ENCODE assay signal across 1 cellular context in the genomic region with DNA sequence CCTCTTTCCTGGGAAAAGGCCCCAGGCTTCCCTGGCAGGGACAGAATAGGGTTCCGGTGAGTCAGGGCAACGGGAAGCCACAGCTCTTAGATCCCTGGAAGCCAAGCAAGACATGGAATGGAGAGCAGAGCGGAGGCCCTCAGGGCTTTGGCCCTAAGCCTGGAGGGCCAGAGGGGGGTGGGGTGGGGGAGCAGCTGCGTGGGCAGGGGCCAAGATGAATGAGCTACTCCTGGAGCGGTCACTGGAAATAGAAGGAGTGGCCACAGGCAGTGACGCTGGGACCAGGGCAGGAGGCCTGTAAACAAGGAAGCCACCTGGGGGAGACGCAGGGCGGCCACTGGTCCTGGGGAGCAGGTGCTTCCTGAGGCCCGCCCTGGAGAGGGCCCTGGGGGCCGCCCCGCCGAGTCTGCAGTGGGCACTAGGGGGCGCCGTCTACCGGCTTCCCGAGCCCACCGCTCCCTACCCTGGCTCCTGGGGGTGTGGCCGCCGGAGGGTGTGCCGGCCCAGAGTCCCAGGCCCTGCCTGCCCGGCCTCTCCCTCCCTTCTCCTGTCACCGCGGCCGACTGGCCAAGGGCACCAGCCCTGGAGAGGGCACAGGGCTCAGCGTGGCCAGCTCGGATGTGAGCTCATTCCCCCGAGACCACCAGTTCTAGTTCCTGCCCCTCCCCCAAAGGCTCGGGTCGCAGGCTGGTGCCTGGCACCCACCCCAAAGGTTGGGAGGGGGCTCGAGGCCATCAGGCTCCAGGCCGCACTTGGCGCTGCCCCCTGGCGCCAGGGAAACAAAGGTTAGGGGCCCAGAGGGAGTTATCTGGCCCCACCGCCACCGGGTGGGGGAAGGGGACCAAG.
A peak's percentile ranks its signal among the peaks of the same experiment; 100 is the strongest.
TF ChIP-seq lines count a peak whose summit lies in the region.

No MANE protein-coding gene starts in this region.

TF ChIP-seq in HEK293, 187 proteins besides CTCF, POLR2A, EP300 and RAD21 (continued from another document):
- TF ChIP-seq, protein P1, sequence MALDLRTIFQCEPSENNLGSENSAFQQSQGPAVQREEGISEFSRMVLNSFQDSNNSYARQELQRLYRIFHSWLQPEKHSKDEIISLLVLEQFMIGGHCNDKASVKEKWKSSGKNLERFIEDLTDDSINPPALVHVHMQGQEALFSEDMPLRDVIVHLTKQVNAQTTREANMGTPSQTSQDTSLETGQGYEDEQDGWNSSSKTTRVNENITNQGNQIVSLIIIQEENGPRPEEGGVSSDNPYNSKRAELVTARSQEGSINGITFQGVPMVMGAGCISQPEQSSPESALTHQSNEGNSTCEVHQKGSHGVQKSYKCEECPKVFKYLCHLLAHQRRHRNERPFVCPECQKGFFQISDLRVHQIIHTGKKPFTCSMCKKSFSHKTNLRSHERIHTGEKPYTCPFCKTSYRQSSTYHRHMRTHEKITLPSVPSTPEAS (tag by site-specific recombination; IDR thresholded peaks at IDR 0.05) = no peak
- no peak for TF ChIP-seq ZNF626 (tag by site-specific recombination; IDR thresholded peaks at IDR 0.05)
- TF ChIP-seq ZBTB21 (tag by site-specific recombination; IDR thresholded peaks at IDR 0.05) = no peak
- TF ChIP-seq, protein P2, sequence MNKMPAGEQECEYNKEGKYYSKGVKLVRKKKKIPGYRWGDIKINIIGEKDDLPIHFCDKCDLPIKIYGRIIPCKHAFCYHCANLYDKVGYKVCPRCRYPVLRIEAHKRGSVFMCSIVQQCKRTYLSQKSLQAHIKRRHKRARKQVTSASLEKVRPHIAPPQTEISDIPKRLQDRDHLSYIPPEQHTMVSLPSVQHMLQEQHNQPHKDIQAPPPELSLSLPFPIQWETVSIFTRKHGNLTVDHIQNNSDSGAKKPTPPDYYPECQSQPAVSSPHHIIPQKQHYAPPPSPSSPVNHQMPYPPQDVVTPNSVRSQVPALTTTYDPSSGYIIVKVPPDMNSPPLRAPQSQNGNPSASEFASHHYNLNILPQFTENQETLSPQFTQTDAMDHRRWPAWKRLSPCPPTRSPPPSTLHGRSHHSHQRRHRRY (tag by site-specific recombination; IDR thresholded peaks at IDR 0.05) = no peak
- TF ChIP-seq ZNF560 (tag by site-specific recombination; IDR thresholded peaks at IDR 0.05; ENCODE audit: borderline replicate concordance) = no peak
- TF ChIP-seq ZFHX2 (tag by site-specific recombination; conservative IDR thresholded peaks at IDR 0.05) = peak; percentile 44
- TF ChIP-seq BCL11A (tag by site-specific recombination; IDR thresholded peaks at IDR 0.05; ENCODE audit: low read depth) = no peak
- TF ChIP-seq, protein P3, sequence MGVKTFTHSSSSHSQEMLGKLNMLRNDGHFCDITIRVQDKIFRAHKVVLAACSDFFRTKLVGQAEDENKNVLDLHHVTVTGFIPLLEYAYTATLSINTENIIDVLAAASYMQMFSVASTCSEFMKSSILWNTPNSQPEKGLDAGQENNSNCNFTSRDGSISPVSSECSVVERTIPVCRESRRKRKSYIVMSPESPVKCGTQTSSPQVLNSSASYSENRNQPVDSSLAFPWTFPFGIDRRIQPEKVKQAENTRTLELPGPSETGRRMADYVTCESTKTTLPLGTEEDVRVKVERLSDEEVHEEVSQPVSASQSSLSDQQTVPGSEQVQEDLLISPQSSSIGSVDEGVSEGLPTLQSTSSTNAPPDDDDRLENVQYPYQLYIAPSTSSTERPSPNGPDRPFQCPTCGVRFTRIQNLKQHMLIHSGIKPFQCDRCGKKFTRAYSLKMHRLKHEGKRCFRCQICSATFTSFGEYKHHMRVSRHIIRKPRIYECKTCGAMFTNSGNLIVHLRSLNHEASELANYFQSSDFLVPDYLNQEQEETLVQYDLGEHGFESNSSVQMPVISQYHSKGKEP (tag by site-specific recombination; IDR thresholded peaks at IDR 0.05) = no peak
- no peak for TF ChIP-seq ZNF514 (tag by site-specific recombination; IDR thresholded peaks at IDR 0.05)
- TF ChIP-seq ZBTB7A (tag by site-specific recombination; IDR thresholded peaks at IDR 0.05; ENCODE audit: low read depth) = no peak
- TF ChIP-seq ZNF600 (tag by site-specific recombination; IDR thresholded peaks at IDR 0.05) = no peak
- no peak for TF ChIP-seq HOXD13 (CRISPR knock-in tag; IDR thresholded peaks at IDR 0.05; ENCODE audit: borderline replicate concordance)
- TF ChIP-seq ZNF324 (tag by site-specific recombination; IDR thresholded peaks at IDR 0.05) = no peak
- no peak for TF ChIP-seq SCRT1 (tag by site-specific recombination; IDR thresholded peaks at IDR 0.05; ENCODE audit: borderline replicate concordance)
- no peak for TF ChIP-seq TRIM28 (IDR thresholded peaks at IDR 0.05; ENCODE audit: borderline replicate concordance, low read length)
- no peak for TF ChIP-seq ZNF623 (tag by site-specific recombination; IDR thresholded peaks at IDR 0.05)
- TF ChIP-seq, protein P4, sequence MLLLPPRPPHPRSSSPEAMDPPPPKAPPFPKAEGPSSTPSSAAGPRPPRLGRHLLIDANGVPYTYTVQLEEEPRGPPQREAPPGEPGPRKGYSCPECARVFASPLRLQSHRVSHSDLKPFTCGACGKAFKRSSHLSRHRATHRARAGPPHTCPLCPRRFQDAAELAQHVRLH (tag by site-specific recombination; IDR thresholded peaks at IDR 0.05) = 0 out of 2 replicates have a peak, but pooled peaks have one; percentile 59
- TF ChIP-seq ZNF140 (tag by site-specific recombination; IDR thresholded peaks at IDR 0.05) = no peak
- no peak for TF ChIP-seq MZF1 (tag by site-specific recombination; IDR thresholded peaks at IDR 0.05; ENCODE audit: borderline replicate concordance)
- TF ChIP-seq ZNF274 (IDR thresholded peaks at IDR 0.05; ENCODE audit: low read length) = no peak
- TF ChIP-seq ZNF274 (tag by site-specific recombination; IDR thresholded peaks at IDR 0.05; ENCODE audit: borderline replicate concordance) = no peak
- TF ChIP-seq, protein P5, sequence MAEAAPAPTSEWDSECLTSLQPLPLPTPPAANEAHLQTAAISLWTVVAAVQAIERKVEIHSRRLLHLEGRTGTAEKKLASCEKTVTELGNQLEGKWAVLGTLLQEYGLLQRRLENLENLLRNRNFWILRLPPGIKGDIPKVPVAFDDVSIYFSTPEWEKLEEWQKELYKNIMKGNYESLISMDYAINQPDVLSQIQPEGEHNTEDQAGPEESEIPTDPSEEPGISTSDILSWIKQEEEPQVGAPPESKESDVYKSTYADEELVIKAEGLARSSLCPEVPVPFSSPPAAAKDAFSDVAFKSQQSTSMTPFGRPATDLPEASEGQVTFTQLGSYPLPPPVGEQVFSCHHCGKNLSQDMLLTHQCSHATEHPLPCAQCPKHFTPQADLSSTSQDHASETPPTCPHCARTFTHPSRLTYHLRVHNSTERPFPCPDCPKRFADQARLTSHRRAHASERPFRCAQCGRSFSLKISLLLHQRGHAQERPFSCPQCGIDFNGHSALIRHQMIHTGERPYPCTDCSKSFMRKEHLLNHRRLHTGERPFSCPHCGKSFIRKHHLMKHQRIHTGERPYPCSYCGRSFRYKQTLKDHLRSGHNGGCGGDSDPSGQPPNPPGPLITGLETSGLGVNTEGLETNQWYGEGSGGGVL (tag by site-specific recombination; IDR thresholded peaks at IDR 0.05) = no peak
- no peak for TF ChIP-seq ZNF133 (tag by site-specific recombination; IDR thresholded peaks at IDR 0.05)
- TF ChIP-seq, protein P6, sequence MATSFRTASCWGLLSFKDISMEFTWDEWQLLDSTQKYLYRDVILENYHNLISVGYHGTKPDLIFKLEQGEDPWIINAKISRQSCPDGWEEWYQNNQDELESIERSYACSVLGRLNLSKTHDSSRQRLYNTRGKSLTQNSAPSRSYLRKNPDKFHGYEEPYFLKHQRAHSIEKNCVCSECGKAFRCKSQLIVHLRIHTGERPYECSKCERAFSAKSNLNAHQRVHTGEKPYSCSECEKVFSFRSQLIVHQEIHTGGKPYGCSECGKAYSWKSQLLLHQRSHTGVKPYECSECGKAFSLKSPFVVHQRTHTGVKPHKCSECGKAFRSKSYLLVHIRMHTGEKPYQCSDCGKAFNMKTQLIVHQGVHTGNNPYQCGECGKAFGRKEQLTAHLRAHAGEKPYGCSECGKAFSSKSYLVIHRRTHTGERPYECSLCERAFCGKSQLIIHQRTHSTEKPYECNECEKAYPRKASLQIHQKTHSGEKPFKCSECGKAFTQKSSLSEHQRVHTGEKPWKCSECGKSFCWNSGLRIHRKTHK (tag by site-specific recombination; IDR thresholded peaks at IDR 0.05) = no peak
- TF ChIP-seq ZNF157 (tag by site-specific recombination; IDR thresholded peaks at IDR 0.05) = no peak
